ENCODE assay signal across 1 cellular context in the genomic region with DNA sequence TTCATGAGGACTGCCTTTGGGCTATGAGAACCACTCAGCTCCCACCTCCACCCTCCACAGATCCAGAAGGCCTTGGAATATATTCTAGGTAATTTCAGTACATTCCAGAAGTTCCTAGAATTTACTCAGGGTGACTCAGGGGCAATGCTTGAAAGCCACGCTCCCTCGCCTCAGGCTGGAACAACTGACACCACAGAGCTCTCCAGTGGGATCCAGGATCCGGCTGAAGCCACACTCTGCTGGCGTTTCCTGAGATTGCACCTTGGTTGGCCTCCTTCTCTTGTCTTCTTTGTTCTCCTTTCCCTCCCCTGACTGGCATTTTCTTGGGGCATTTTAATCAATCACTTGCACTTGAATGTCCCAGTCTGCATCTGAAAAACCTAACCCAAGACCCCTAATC.
TF ChIP-seq lines count a peak whose summit lies in the region.

No MANE protein-coding gene starts in this region.

TF ChIP-seq in H1, 55 proteins besides CTCF, POLR2A, EP300 and RAD21 (continued from another document):
- TF ChIP-seq KDM5A (IDR thresholded peaks at IDR 0.05; ENCODE audit: low read length) (no peak), ZNF274 (IDR thresholded peaks at IDR 0.05; ENCODE audit: borderline replicate concordance, extremely low read depth, low read length) (no peak), TBP (IDR thresholded peaks at IDR 0.05; ENCODE audit: low read depth, low read length) (no peak), KDM1A (IDR thresholded peaks at IDR 0.05; ENCODE audit: borderline replicate concordance, low read length) (no peak), HDAC2 (IDR thresholded peaks at IDR 0.05; ENCODE audit: borderline replicate concordance in 1 of 2, low read depth in 2 of 2, low read length in 2 of 2) (no peak), SIRT6 (IDR thresholded peaks at IDR 0.05; ENCODE audit: low read length) (no peak), CTBP2 (IDR thresholded peaks at IDR 0.05; ENCODE audit: borderline replicate concordance, insufficient read depth, insufficient read length, low read length) (no peak), CREB1 (IDR thresholded peaks at IDR 0.05) (no peak), SAP30 (IDR thresholded peaks at IDR 0.05; ENCODE audit: insufficient read depth, insufficient replicate concordance, low read length) (no peak), HDAC6 (IDR thresholded peaks at IDR 0.05; ENCODE audit: low read depth, low read length) (no peak), ASH2L (IDR thresholded peaks at IDR 0.05; ENCODE audit: low read length) (no peak), BCL11A (IDR thresholded peaks at IDR 0.05; ENCODE audit: low read depth in 2 of 2, low read length in 2 of 2) (no peak), RBBP5 (IDR thresholded peaks at IDR 0.05; ENCODE audit: borderline replicate concordance, low read depth, low read length) (no peak), JUND (IDR thresholded peaks at IDR 0.05; ENCODE audit: low read length) (no peak)
- TF ChIP-seq, protein P1, sequence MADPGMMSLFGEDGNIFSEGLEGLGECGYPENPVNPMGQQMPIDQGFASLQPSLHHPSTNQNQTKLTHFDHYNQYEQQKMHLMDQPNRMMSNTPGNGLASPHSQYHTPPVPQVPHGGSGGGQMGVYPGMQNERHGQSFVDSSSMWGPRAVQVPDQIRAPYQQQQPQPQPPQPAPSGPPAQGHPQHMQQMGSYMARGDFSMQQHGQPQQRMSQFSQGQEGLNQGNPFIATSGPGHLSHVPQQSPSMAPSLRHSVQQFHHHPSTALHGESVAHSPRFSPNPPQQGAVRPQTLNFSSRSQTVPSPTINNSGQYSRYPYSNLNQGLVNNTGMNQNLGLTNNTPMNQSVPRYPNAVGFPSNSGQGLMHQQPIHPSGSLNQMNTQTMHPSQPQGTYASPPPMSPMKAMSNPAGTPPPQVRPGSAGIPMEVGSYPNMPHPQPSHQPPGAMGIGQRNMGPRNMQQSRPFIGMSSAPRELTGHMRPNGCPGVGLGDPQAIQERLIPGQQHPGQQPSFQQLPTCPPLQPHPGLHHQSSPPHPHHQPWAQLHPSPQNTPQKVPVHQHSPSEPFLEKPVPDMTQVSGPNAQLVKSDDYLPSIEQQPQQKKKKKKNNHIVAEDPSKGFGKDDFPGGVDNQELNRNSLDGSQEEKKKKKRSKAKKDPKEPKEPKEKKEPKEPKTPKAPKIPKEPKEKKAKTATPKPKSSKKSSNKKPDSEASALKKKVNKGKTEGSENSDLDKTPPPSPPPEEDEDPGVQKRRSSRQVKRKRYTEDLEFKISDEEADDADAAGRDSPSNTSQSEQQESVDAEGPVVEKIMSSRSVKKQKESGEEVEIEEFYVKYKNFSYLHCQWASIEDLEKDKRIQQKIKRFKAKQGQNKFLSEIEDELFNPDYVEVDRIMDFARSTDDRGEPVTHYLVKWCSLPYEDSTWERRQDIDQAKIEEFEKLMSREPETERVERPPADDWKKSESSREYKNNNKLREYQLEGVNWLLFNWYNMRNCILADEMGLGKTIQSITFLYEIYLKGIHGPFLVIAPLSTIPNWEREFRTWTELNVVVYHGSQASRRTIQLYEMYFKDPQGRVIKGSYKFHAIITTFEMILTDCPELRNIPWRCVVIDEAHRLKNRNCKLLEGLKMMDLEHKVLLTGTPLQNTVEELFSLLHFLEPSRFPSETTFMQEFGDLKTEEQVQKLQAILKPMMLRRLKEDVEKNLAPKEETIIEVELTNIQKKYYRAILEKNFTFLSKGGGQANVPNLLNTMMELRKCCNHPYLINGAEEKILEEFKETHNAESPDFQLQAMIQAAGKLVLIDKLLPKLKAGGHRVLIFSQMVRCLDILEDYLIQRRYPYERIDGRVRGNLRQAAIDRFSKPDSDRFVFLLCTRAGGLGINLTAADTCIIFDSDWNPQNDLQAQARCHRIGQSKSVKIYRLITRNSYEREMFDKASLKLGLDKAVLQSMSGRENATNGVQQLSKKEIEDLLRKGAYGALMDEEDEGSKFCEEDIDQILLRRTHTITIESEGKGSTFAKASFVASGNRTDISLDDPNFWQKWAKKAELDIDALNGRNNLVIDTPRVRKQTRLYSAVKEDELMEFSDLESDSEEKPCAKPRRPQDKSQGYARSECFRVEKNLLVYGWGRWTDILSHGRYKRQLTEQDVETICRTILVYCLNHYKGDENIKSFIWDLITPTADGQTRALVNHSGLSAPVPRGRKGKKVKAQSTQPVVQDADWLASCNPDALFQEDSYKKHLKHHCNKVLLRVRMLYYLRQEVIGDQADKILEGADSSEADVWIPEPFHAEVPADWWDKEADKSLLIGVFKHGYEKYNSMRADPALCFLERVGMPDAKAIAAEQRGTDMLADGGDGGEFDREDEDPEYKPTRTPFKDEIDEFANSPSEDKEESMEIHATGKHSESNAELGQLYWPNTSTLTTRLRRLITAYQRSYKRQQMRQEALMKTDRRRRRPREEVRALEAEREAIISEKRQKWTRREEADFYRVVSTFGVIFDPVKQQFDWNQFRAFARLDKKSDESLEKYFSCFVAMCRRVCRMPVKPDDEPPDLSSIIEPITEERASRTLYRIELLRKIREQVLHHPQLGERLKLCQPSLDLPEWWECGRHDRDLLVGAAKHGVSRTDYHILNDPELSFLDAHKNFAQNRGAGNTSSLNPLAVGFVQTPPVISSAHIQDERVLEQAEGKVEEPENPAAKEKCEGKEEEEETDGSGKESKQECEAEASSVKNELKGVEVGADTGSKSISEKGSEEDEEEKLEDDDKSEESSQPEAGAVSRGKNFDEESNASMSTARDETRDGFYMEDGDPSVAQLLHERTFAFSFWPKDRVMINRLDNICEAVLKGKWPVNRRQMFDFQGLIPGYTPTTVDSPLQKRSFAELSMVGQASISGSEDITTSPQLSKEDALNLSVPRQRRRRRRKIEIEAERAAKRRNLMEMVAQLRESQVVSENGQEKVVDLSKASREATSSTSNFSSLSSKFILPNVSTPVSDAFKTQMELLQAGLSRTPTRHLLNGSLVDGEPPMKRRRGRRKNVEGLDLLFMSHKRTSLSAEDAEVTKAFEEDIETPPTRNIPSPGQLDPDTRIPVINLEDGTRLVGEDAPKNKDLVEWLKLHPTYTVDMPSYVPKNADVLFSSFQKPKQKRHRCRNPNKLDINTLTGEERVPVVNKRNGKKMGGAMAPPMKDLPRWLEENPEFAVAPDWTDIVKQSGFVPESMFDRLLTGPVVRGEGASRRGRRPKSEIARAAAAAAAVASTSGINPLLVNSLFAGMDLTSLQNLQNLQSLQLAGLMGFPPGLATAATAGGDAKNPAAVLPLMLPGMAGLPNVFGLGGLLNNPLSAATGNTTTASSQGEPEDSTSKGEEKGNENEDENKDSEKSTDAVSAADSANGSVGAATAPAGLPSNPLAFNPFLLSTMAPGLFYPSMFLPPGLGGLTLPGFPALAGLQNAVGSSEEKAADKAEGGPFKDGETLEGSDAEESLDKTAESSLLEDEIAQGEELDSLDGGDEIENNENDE (IDR thresholded peaks at IDR 0.05; ENCODE audit: insufficient replicate concordance, low read length) = no peak
